In the genomic region with DNA sequence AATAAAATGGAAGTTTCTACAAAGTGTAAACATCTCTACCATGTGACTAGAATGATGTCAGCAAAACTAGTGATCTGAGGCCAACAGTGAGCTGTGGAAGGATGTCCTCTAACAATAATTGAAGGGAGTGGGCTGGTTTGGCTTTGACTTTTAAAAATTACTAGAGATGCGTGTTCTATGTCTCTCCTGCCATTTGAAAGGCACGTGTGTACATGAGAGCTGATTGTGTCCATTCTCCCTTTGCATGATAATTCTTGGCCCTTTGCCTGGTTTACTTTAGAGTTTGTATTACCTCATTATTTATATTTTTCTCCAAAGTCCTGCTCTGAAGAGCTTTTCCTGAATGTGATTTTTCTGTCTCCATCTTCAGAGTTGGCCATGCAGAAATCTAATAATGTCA, we compare ENCODE assay signal across 15 cellular contexts.
DNase-seq lines count a peak whose midpoint lies in the region; ATAC-seq and TF ChIP-seq lines count a peak whose summit lies in the region.
"Had no signal": no experiment of that assay in that cellular context is flagged by ENCODE, and none has a peak within 500 bp of the region (broad histone marks: within the 10 kb centered on the region; RNA-seq: fewer than 3 reads in every experiment).

No MANE protein-coding gene starts in this region.

- WGBS in heart left ventricle, 4 donors = 16 to 27% (median 20%) methylated on average over 2 of the region's 2 CpGs
- 43 to 62% methylated on average over 2 of the region's 2 CpGs for WGBS in gastroesophageal sphincter (ENCODE audit: low coverage in 1 of 2), 2 donors

- no peaks in the 10 kb centered on the region for H3K27me3 Mint-ChIP-seq in type B pancreatic cell
- H3K27me3 Mint-ChIP-seq: activated CD4-positive, alpha-beta T cell treated with anti-CD3 and anti-CD28 coated beads, Interleukin-2, amount 10 ng/mL, durations not matched to agents 7 days and 5 days had no signal

- H3K9me3 ChIP-seq in heart left ventricle (no peaks in the 10 kb centered on the region), gastroesophageal sphincter (no peaks in the 10 kb centered on the region)

- H3K27me3 ChIP-seq in heart left ventricle (no peaks in the 10 kb centered on the region), gastroesophageal sphincter (no peaks in the 10 kb centered on the region)

- peaks cover 18% of the 10 kb centered on the region for H3K9me3 Mint-ChIP-seq in type B pancreatic cell
- H3K9me3 Mint-ChIP-seq: endodermal cell had no signal

- ATAC-seq in heart left ventricle = peak in 1 of 4 donors; percentile 8
- ATAC-seq in left cardiac atrium = no peak
- ATAC-seq in gastroesophageal sphincter = peak; percentile 10

- intact Hi-C loops in heart left ventricle (cut with DNase I) = loop anchor here in 5 of 10 donors (5.0 to 10.0 kb wide), 9 partner anchors 58 to 472 kb away; partner anchors contain the start of gene PDE3A (in 4 of the 5)
- intact Hi-C loops in left cardiac atrium (cut with DNase I) = loop anchor here in 1 of 2 donors (5.0 to 10.0 kb wide), 3 partner anchors 51 to 299 kb away; partner anchors contain the start of gene PDE3A
- intact Hi-C loops in posterior vena cava (cut with DNase I) = no loop called here

- DNase-seq in heart left ventricle (no peak), left cardiac atrium (no peak), brain pericyte (ENCODE audit: low read depth, low spot score) (peak; percentile 27), GOT3 (lab: John Stamatoyannopoulos, UW) (no peak), type B pancreatic cell (ENCODE audit: extremely low spot score, unreplicated experiment) (no peak), posterior vena cava (ENCODE audit: low spot score) (no peak)
- no peak for DNase-seq in stimulated activated CD4-positive, alpha-beta T cell treated with anti-CD3 and anti-CD28 coated beads, Interleukin-15, amount 100 ng/mL, for 24 hours
- DNase-seq: activated CD4-positive, alpha-beta T cell treated with anti-CD3 and anti-CD28 coated beads, Interleukin-2, amount 10 ng/mL, durations not matched to agents 7 days and 5 days; activated naive CD4-positive, alpha-beta T cell treated with anti-CD3 and anti-CD28 coated beads, Interleukin-2, amount 50 U/mL, for 16 hours; activated T-cell treated with anti-CD3 and anti-CD28 coated beads for 4 hours; caudate nucleus; endodermal cell; GDM1 had no signal

- peaks cover 11% of the 10 kb centered on the region for H3K36me3 Mint-ChIP-seq in type B pancreatic cell

- peaks cover 0 to 51% (median 25%) of the 10 kb centered on the region in 12 donors for H3K4me1 ChIP-seq in heart left ventricle
- peaks cover 0 to 37% (median 16%) of the 10 kb centered on the region in 3 donors for H3K4me1 ChIP-seq in gastroesophageal sphincter

- TF ChIP-seq CTCF in heart left ventricle (IDR thresholded peaks at IDR 0.05) (no peak), gastroesophageal sphincter (IDR thresholded peaks at IDR 0.05) (no peak), type B pancreatic cell (conservative IDR thresholded peaks at IDR 0.05) (no peak)

- TF ChIP-seq POLR2A in heart left ventricle (IDR thresholded peaks at IDR 0.05) (no peak), gastroesophageal sphincter (IDR thresholded peaks at IDR 0.05) (no peak)

- H3K27ac Mint-ChIP-seq in type B pancreatic cell = no peak overlapping the region
- H3K27ac Mint-ChIP-seq: activated CD4-positive, alpha-beta T cell treated with anti-CD3 and anti-CD28 coated beads, Interleukin-2, amount 10 ng/mL, durations not matched to agents 7 days and 5 days; endodermal cell; stimulated activated naive CD8-positive, alpha-beta T cell treated with anti-CD3 and anti-CD28 coated beads, Interleukin-15, Interleukin-2, amounts not matched to agents 100 ng/mL and 50 ng/mL, for 24 hours had no signal

- H3K4me1 Mint-ChIP-seq in type B pancreatic cell (ENCODE audit: unreplicated experiment) = peaks cover 9% of the 10 kb centered on the region
- H3K4me1 Mint-ChIP-seq: activated CD4-positive, alpha-beta T cell treated with anti-CD3 and anti-CD28 coated beads, Interleukin-2, amount 10 ng/mL, durations not matched to agents 7 days and 5 days had no signal

- no peak for TF ChIP-seq EP300 in gastroesophageal sphincter (IDR thresholded peaks at IDR 0.05)

- H3K4me3 ChIP-seq in heart left ventricle (peak overlapping the region in 2 of 12 donors; percentile 2 to 28), gastroesophageal sphincter (no peak overlapping the region)

- H3K4me3 Mint-ChIP-seq in type B pancreatic cell = no peak overlapping the region
- H3K4me3 Mint-ChIP-seq: activated CD4-positive, alpha-beta T cell treated with anti-CD3 and anti-CD28 coated beads, Interleukin-2, amount 10 ng/mL, durations not matched to agents 7 days and 5 days; endodermal cell; stimulated activated naive CD8-positive, alpha-beta T cell treated with anti-CD3 and anti-CD28 coated beads, Interleukin-15, Interleukin-2, amounts not matched to agents 100 ng/mL and 50 ng/mL, for 24 hours had no signal

- H3K27ac ChIP-seq in heart left ventricle (peak overlapping the region in 9 of 12 donors; percentile 74 to 87 (median 83)), gastroesophageal sphincter (peak overlapping the region in 3 of 4 donors; percentile 30 to 84 (median 80))

- H3K36me3 ChIP-seq in heart left ventricle = no peaks in the 10 kb centered on the region
- H3K36me3 ChIP-seq in gastroesophageal sphincter = no peaks in the 10 kb centered on the region
